Comparison of ENCODE assay signal across 16 cellular contexts in genomic region chr3:11327619-11328018, GRCh38. TPM values are rescaled to one million over a fixed set of nuclear protein-coding genes. Genes with fewer than 3 reads are reported as not detected.
DNase-seq lines count a peak whose midpoint lies in the region; ATAC-seq and TF ChIP-seq lines count a peak whose summit lies in the region.
"Had no signal": no experiment of that assay in that cellular context is flagged by ENCODE, and none has a peak within 500 bp of the region (broad histone marks: within the 10 kb centered on the region; RNA-seq: fewer than 3 reads in every experiment).

No MANE protein-coding gene starts in this region.

- no peak overlapping the region for H3K27ac Mint-ChIP-seq in activated T-cell treated with anti-CD3 and anti-CD28 coated beads, Interleukin-2, amount 50 U/mL, for 72 hours
- peak overlapping the region; percentile 64 for H3K27ac Mint-ChIP-seq in CD8-positive, alpha-beta T cell
- peak overlapping the region; percentile 7; the same call in 1 of the 2 replicates for H3K27ac Mint-ChIP-seq in HFFc6
- H3K27ac Mint-ChIP-seq in activated T-helper 2 cell treated with anti-CD3 and anti-CD28 coated beads, Interferon-gamma antibody, Interleukin-2, Interleukin-4, amounts not matched to agents 10 μg/mL and 5 μg/mL and 100 μg/mL, durations not matched to agents 14 hours and 24 hours and 36 hours: no peak overlapping the region

- H3K36me3 ChIP-seq in CD8-positive, alpha-beta T cell (ENCODE audit: insufficient read depth, low read length): no peaks in the 10 kb centered on the region
- peaks cover 4 to 58% (median 25%) of the 10 kb centered on the region in 4 donors for H3K36me3 ChIP-seq in esophagus muscularis mucosa
- H3K36me3 ChIP-seq: BE2C had no signal

- no peak overlapping the region for H3K27ac ChIP-seq in CD8-positive, alpha-beta T cell (ENCODE audit: low read depth, low read length)
- no peak overlapping the region for H3K27ac ChIP-seq in esophagus muscularis mucosa (replicated peaks in 1 of 4)
- H3K27ac ChIP-seq: A549, C4-2B had no signal

- CTCF ChIA-PET in CD8-positive, alpha-beta T cell (lab: Charles Lee): no interaction called here

- TF ChIP-seq POLR2A in esophagus muscularis mucosa (IDR thresholded peaks at IDR 0.05; ENCODE audit: low read depth): no peak

- no peaks in the 10 kb centered on the region for H3K9me3 Mint-ChIP-seq in activated T-cell treated with anti-CD3 and anti-CD28 coated beads, Interleukin-2, amount 50 U/mL, for 72 hours
- H3K9me3 Mint-ChIP-seq in activated T-cell treated with anti-CD3 and anti-CD28 coated beads, Interleukin-2, amount 50 U/mL, for 4 hours: no peaks in the 10 kb centered on the region
- H3K9me3 Mint-ChIP-seq in CD8-positive, alpha-beta T cell: no peaks in the 10 kb centered on the region
- no peaks in the 10 kb centered on the region for H3K9me3 Mint-ChIP-seq in HFFc6
- no peaks in the 10 kb centered on the region for H3K9me3 Mint-ChIP-seq in activated T-helper 2 cell treated with anti-CD3 and anti-CD28 coated beads, Interferon-gamma antibody, Interleukin-2, Interleukin-4, amounts not matched to agents 10 μg/mL and 5 μg/mL and 100 μg/mL, durations not matched to agents 14 hours and 24 hours and 36 hours
- H3K9me3 Mint-ChIP-seq: CD4-positive, alpha-beta memory T cell had no signal

- H3K4me3 ChIP-seq in CD8-positive, alpha-beta T cell (ENCODE audit: low read depth, low read length): no peak overlapping the region
- no peak overlapping the region for H3K4me3 ChIP-seq in esophagus muscularis mucosa
- H3K4me3 ChIP-seq: A549, HAP-1 had no signal

- peaks cover 0 to 16% of the 10 kb centered on the region in 2 donors for H3K36me3 Mint-ChIP-seq in activated T-cell treated with anti-CD3 and anti-CD28 coated beads, Interleukin-2, amount 50 U/mL, for 72 hours (ENCODE audit: insufficient read depth in 2 of 2)
- peaks cover 21% of the 10 kb centered on the region for H3K36me3 Mint-ChIP-seq in activated T-cell treated with anti-CD3 and anti-CD28 coated beads, Interleukin-2, amount 50 U/mL, for 4 hours (ENCODE audit: insufficient read depth)
- H3K36me3 Mint-ChIP-seq in CD8-positive, alpha-beta T cell: peaks cover 72% of the 10 kb centered on the region
- peaks cover 35% of the 10 kb centered on the region for H3K36me3 Mint-ChIP-seq in HFFc6 (ENCODE audit: low read depth)
- peaks cover 49% of the 10 kb centered on the region for H3K36me3 Mint-ChIP-seq in activated T-helper 2 cell treated with anti-CD3 and anti-CD28 coated beads, Interferon-gamma antibody, Interleukin-2, Interleukin-4, amounts not matched to agents 10 μg/mL and 5 μg/mL and 100 μg/mL, durations not matched to agents 14 hours and 24 hours and 36 hours (ENCODE audit: low read depth)

- TF ChIP-seq CTCF in CD8-positive, alpha-beta T cell (IDR thresholded peaks at IDR 0.05): no peak
- no peak for TF ChIP-seq CTCF in HFFc6 (IDR thresholded peaks at IDR 0.05)
- no peak for TF ChIP-seq CTCF in esophagus muscularis mucosa (IDR thresholded peaks at IDR 0.05)

- DNase-seq in activated T-cell treated with anti-CD3 and anti-CD28 coated beads, Interleukin-2, amount 50 U/mL, for 72 hours: no peak
- no peak for DNase-seq in activated T-cell treated with anti-CD3 and anti-CD28 coated beads, Interleukin-2, amount 50 U/mL, for 4 hours
- no peak for DNase-seq in CD8-positive, alpha-beta T cell
- DNase-seq in HFFc6: no peak
- peak; percentile 19 for DNase-seq in esophagus muscularis mucosa (ENCODE audit: extremely low spot score)
- no peak for DNase-seq in activated T-helper 2 cell treated with anti-CD3 and anti-CD28 coated beads, Interferon-gamma antibody, Interleukin-2, Interleukin-4, amounts not matched to agents 10 μg/mL and 5 μg/mL and 100 μg/mL, durations not matched to agents 14 hours and 24 hours and 36 hours (ENCODE audit: low spot score)
- DNase-seq: BE2C; CD4-positive, alpha-beta memory T cell; COR-L47; DMS153; DMS79 treated with DMSO at 0.1 percent for 48 hours; EL had no signal

- WGBS in esophagus muscularis mucosa: 94% methylated on average over 3 of the region's 3 CpGs

- H3K4me3 Mint-ChIP-seq in activated T-cell treated with anti-CD3 and anti-CD28 coated beads, Interleukin-2, amount 50 U/mL, for 72 hours: no peak overlapping the region
- H3K4me3 Mint-ChIP-seq in activated T-cell treated with anti-CD3 and anti-CD28 coated beads, Interleukin-2, amount 50 U/mL, for 4 hours: no peak overlapping the region
- H3K4me3 Mint-ChIP-seq in CD8-positive, alpha-beta T cell: no peak overlapping the region
- H3K4me3 Mint-ChIP-seq in HFFc6: no peak overlapping the region
- no peak overlapping the region for H3K4me3 Mint-ChIP-seq in activated T-helper 2 cell treated with anti-CD3 and anti-CD28 coated beads, Interferon-gamma antibody, Interleukin-2, Interleukin-4, amounts not matched to agents 10 μg/mL and 5 μg/mL and 100 μg/mL, durations not matched to agents 14 hours and 24 hours and 36 hours (ENCODE audit: low read depth)
- H3K4me3 Mint-ChIP-seq: CD4-positive, alpha-beta memory T cell had no signal

- peak; percentile 53 to 62 for ATAC-seq in activated T-cell treated with anti-CD3 and anti-CD28 coated beads, Interleukin-2, amount 50 U/mL, for 72 hours (replicated peaks in 1 of 2)
- no peak for ATAC-seq in activated T-cell treated with anti-CD3 and anti-CD28 coated beads, Interleukin-2, amount 50 U/mL, for 4 hours
- ATAC-seq in CD8-positive, alpha-beta T cell: no peak
- no peak for ATAC-seq in GM18520 (IDR thresholded peaks at IDR 0.05; ENCODE audit: unreplicated experiment)
- ATAC-seq: A549 had no signal

- TF ChIP-seq EP300 in esophagus muscularis mucosa (IDR thresholded peaks at IDR 0.05): no peak

- no peaks in the 10 kb centered on the region for H3K4me1 ChIP-seq in CD8-positive, alpha-beta T cell (ENCODE audit: insufficient read depth, low read length)
- H3K4me1 ChIP-seq in esophagus muscularis mucosa: peaks cover 0 to 18% (median 8%) of the 10 kb centered on the region in 4 donors
- H3K4me1 ChIP-seq: A549, BE2C, HAP-1 had no signal

- H3K9me3 ChIP-seq in CD8-positive, alpha-beta T cell (ENCODE audit: low read length): no peaks in the 10 kb centered on the region
- H3K9me3 ChIP-seq in esophagus muscularis mucosa: no peaks in the 10 kb centered on the region
- H3K9me3 ChIP-seq: A549, BE2C, HAP-1 had no signal

- no peaks in the 10 kb centered on the region for H3K27me3 Mint-ChIP-seq in activated T-cell treated with anti-CD3 and anti-CD28 coated beads, Interleukin-2, amount 50 U/mL, for 72 hours (ENCODE audit: low read depth)
- no peaks in the 10 kb centered on the region for H3K27me3 Mint-ChIP-seq in activated T-cell treated with anti-CD3 and anti-CD28 coated beads, Interleukin-2, amount 50 U/mL, for 4 hours (ENCODE audit: low read depth)
- no peaks in the 10 kb centered on the region for H3K27me3 Mint-ChIP-seq in CD8-positive, alpha-beta T cell (ENCODE audit: low read depth)
- no peaks in the 10 kb centered on the region for H3K27me3 Mint-ChIP-seq in HFFc6 (ENCODE audit: insufficient read depth)
- H3K27me3 Mint-ChIP-seq in activated T-helper 2 cell treated with anti-CD3 and anti-CD28 coated beads, Interferon-gamma antibody, Interleukin-2, Interleukin-4, amounts not matched to agents 10 μg/mL and 5 μg/mL and 100 μg/mL, durations not matched to agents 14 hours and 24 hours and 36 hours (ENCODE audit: low read depth): no peaks in the 10 kb centered on the region
- H3K27me3 Mint-ChIP-seq: CD4-positive, alpha-beta memory T cell had no signal

- H3K4me1 Mint-ChIP-seq in activated T-cell treated with anti-CD3 and anti-CD28 coated beads, Interleukin-2, amount 50 U/mL, for 72 hours (ENCODE audit: low read depth): peaks cover 34% of the 10 kb centered on the region
- no peaks in the 10 kb centered on the region for H3K4me1 Mint-ChIP-seq in activated T-cell treated with anti-CD3 and anti-CD28 coated beads, Interleukin-2, amount 50 U/mL, for 4 hours (ENCODE audit: low read depth)
- H3K4me1 Mint-ChIP-seq in CD8-positive, alpha-beta T cell (ENCODE audit: low read depth): no peaks in the 10 kb centered on the region
- H3K4me1 Mint-ChIP-seq in HFFc6 (ENCODE audit: low read depth): peaks cover 58% of the 10 kb centered on the region
- peaks cover 10% of the 10 kb centered on the region for H3K4me1 Mint-ChIP-seq in activated T-helper 2 cell treated with anti-CD3 and anti-CD28 coated beads, Interferon-gamma antibody, Interleukin-2, Interleukin-4, amounts not matched to agents 10 μg/mL and 5 μg/mL and 100 μg/mL, durations not matched to agents 14 hours and 24 hours and 36 hours (ENCODE audit: low read depth)
- H3K4me1 Mint-ChIP-seq: CD4-positive, alpha-beta memory T cell had no signal

- no peaks in the 10 kb centered on the region for H3K27me3 ChIP-seq in CD8-positive, alpha-beta T cell (ENCODE audit: insufficient read depth, low read length)
- no peaks in the 10 kb centered on the region for H3K27me3 ChIP-seq in esophagus muscularis mucosa
- H3K27me3 ChIP-seq: BE2C had no signal

- intact Hi-C loops in CD8-positive, alpha-beta T cell (cut with DNase I, micrococcal nuclease): no loop called here
- intact Hi-C loops in esophagus muscularis mucosa (cut with DNase I): loop anchor here (5.0 to 10.0 kb wide), 2 partner anchors 93 to 170 kb away; no protein-coding TSS in a partner anchor
- intact Hi-C loops in activated T-helper 2 cell treated with anti-CD3 and anti-CD28 coated beads, Interferon-gamma antibody, Interleukin-2, Interleukin-4, amounts not matched to agents 10 μg/mL and 5 μg/mL and 100 μg/mL, durations not matched to agents 14 hours and 24 hours and 36 hours (cut with micrococcal nuclease): no loop called here

- POLR2A ChIA-PET in CD8-positive, alpha-beta T cell (lab: Charles Lee): no interaction called here

RNA-seq across cellular contexts. Expression of gene ATG7, which starts 55.4 kb away (rescaled TPM):
- total RNA-seq in activated T-cell treated with anti-CD3 and anti-CD28 coated beads, Interleukin-2, amount 50 U/mL, for 72 hours: 10 to 100 TPM; 29.7 to 38.2 TPM
- 10 to 100 TPM; 32.6 to 36.6 (median 35.6) TPM for total RNA-seq in activated T-cell treated with anti-CD3 and anti-CD28 coated beads, Interleukin-2, amount 50 U/mL, for 4 hours
- 10 to 100 TPM; 21.3 to 23.8 TPM for total RNA-seq in CD8-positive, alpha-beta T cell
- 10 to 100 TPM; 44.5 to 53.0 (median 49.3) TPM for total RNA-seq in HFFc6 (2021; fragmentation: NEBNext Ultra II Directional; extraction: Animal tissue kit (Norgen Biotek cat#: 25700))
- total RNA-seq in esophagus muscularis mucosa: 10 to 100 TPM; 20.6 to 50.4 (median 39.9) TPM
- 44.1 and 45.2 TPM in 2 replicates for total RNA-seq in activated T-helper 2 cell treated with anti-CD3 and anti-CD28 coated beads, Interferon-gamma antibody, Interleukin-2, Interleukin-4, amounts not matched to agents 10 μg/mL and 5 μg/mL and 100 μg/mL, durations not matched to agents 14 hours and 24 hours and 36 hours

Comparison
In these comparisons a context has a peak if more than half of its experiments do, and no peak if none do; other contexts are left out.
1. ATAC-seq: peak in activated T-cell treated with anti-CD3 and anti-CD28 coated beads, Interleukin-2, amount 50 U/mL, for 72 hours (2 of 2); none in activated T-cell treated with anti-CD3 and anti-CD28 coated beads, Interleukin-2, amount 50 U/mL, for 4 hours (0 of 2), CD8-positive, alpha-beta T cell (single experiment) and GM18520 (single experiment).
2. H3K27ac Mint-ChIP-seq: peak in CD8-positive, alpha-beta T cell (single experiment) and HFFc6 (single experiment); none in activated T-cell treated with anti-CD3 and anti-CD28 coated beads, Interleukin-2, amount 50 U/mL, for 72 hours (single experiment) and activated T-helper 2 cell treated with anti-CD3 and anti-CD28 coated beads, Interferon-gamma antibody, Interleukin-2, Interleukin-4, amounts not matched to agents 10 μg/mL and 5 μg/mL and 100 μg/mL, durations not matched to agents 14 hours and 24 hours and 36 hours (single experiment).